In genomic region chr2:76194376-76194775, GRCh38 we compare ENCODE assay signal across 29 cellular contexts.
"Had no signal": no experiment of that assay in that cellular context is flagged by ENCODE, and none has a peak within 500 bp of the region (broad histone marks: within the 10 kb centered on the region; RNA-seq: fewer than 3 reads in every experiment).

No MANE protein-coding gene starts in this region.

- H3K36me3 Mint-ChIP-seq: activated naive CD8-positive, alpha-beta T cell had no signal

- H3K9me3 Mint-ChIP-seq: activated B cell treated with CpG ODN at 0.5 μM for 24 hours; activated T-cell treated with anti-CD3 and anti-CD28 coated beads, Interleukin-2, amount 50 U/mL, for 4 hours; T-helper 2 cell treated with Interferon-gamma antibody and Interleukin-4, amounts not matched to agents 5 μg/mL and 100 μg/mL, for 36 hours had no signal

- H3K27ac ChIP-seq: epithelial cell of prostate, WERI-Rb-1 had no signal

- H3K4me1 Mint-ChIP-seq: activated B cell treated with CpG ODN at 0.5 μM for 24 hours; activated T-helper 17 cell treated with anti-CD3 and anti-CD28 coated beads, Interleukin-2, amount 50 U/mL, for 72 hours; T-helper 17 cell had no signal

- H3K27ac Mint-ChIP-seq: activated B cell treated with CpG ODN at 0.5 μM for 24 hours; activated CD8-positive, alpha-beta T cell treated with anti-CD3 and anti-CD28 coated beads for 36 hours; activated naive CD8-positive, alpha-beta T cell; activated T-helper 17 cell treated with anti-CD3 and anti-CD28 coated beads, Interleukin-2, amount 50 U/mL, for 72 hours; effector memory CD8-positive, alpha-beta T cell; T-helper 17 cell; T-helper 2 cell treated with Interferon-gamma antibody and Interleukin-4, amounts not matched to agents 5 μg/mL and 100 μg/mL, for 36 hours had no signal

- DNase-seq: activated B cell treated with CpG ODN at 0.5 μM for 24 hours; activated CD4-positive, alpha-beta T cell treated with anti-CD3 and anti-CD28 coated beads for 48 hours; activated CD4-positive, alpha-beta T cell treated with anti-CD3 and anti-CD28 coated beads, Interleukin-2, amount 50 U/mL, for 1 hour; activated CD4-positive, alpha-beta T cell treated with anti-CD3 and anti-CD28 coated beads, Interleukin-2, amount 50 U/mL, for 48 hours; activated CD8-positive, alpha-beta memory T cell treated with anti-CD3 and anti-CD28 coated beads for 24 hours; activated CD8-positive, alpha-beta T cell treated with anti-CD3 and anti-CD28 coated beads for 36 hours; activated effector memory CD4-positive, alpha-beta T cell treated with Interleukin-2 at 50 U/mL for 16 hours; activated gamma-delta T cell treated with Interleukin-2 at 50 U/mL for 16 hours; activated naive CD4-positive, alpha-beta T cell treated with anti-CD3 and anti-CD28 coated beads, Interleukin-2, amount 50 U/mL, for 16 hours; activated naive CD4-positive, alpha-beta T cell treated with Interleukin-2 at 50 U/mL for 16 hours; activated T-cell treated with anti-CD3 and anti-CD28 coated beads, Interleukin-2, amount 50 U/mL, for 4 hours; amniotic stem cell; anterior cingulate cortex; caudate nucleus; cortex of kidney; dermis blood vessel endothelial cell; effector CD4-positive, alpha-beta T cell; effector memory CD8-positive, alpha-beta T cell; foreskin fibroblast; T-helper 1 cell; T-helper 17 cell; T1000; WERI-Rb-1 had no signal

- H3K36me3 ChIP-seq: WERI-Rb-1 had no signal

- H3K27me3 Mint-ChIP-seq: activated B cell treated with CpG ODN at 0.5 μM for 24 hours; activated CD8-positive, alpha-beta T cell treated with anti-CD3 and anti-CD28 coated beads for 36 hours; activated naive CD8-positive, alpha-beta T cell; activated T-helper 17 cell treated with anti-CD3 and anti-CD28 coated beads, Interleukin-2, amount 50 U/mL, for 72 hours; effector memory CD8-positive, alpha-beta T cell; T-helper 17 cell had no signal

- ATAC-seq: activated CD4-positive, CD25-positive, alpha-beta regulatory T cell treated with anti-CD3 and anti-CD28 coated beads, Interleukin-2, amount 50 U/mL, for 24 hours; activated CD8-positive, alpha-beta T cell treated with anti-CD3 and anti-CD28 coated beads for 36 hours; activated T-cell treated with anti-CD3 and anti-CD28 coated beads, Interleukin-2, amount 50 U/mL, for 4 hours; activated T-helper 17 cell treated with anti-CD3 and anti-CD28 coated beads, Interleukin-2, amount 50 U/mL, for 72 hours; effector memory CD8-positive, alpha-beta T cell; esophagus mucosa; T-helper 17 cell had no signal

- H3K4me3 Mint-ChIP-seq: activated B cell treated with CpG ODN at 0.5 μM for 24 hours; activated CD8-positive, alpha-beta T cell treated with anti-CD3 and anti-CD28 coated beads for 36 hours; activated naive CD8-positive, alpha-beta T cell; activated T-cell treated with anti-CD3 and anti-CD28 coated beads, Interleukin-2, amount 50 U/mL, for 4 hours; activated T-helper 17 cell treated with anti-CD3 and anti-CD28 coated beads, Interleukin-2, amount 50 U/mL, for 72 hours; effector memory CD8-positive, alpha-beta T cell; T-helper 17 cell; T-helper 2 cell treated with Interferon-gamma antibody and Interleukin-4, amounts not matched to agents 5 μg/mL and 100 μg/mL, for 36 hours had no signal
